Comparison of ENCODE assay signal across 11 cellular contexts in the genomic region with DNA sequence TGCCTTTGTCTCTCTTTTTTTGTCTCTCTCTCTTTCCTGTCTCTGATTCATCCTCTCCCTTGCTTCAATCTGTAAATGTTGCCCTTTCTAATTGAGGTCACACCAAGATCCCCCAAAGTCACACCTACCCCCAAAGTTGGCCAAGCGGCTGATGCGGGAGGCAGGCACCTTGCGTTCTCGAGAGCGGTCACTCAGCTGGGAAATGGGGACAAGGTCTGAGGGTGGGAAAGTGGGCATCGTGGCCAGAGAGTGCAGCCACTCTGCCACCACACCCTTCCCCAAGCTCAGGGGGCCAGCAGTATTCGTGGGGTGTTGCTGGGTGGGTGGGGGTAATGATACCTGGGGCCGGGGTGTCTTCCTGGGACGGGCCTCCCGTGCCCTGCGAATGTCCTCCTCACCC. TPM values are rescaled to one million over a fixed set of nuclear protein-coding genes. Genes with fewer than 3 reads are reported as not detected.
DNase-seq lines count a peak whose midpoint lies in the region; ATAC-seq, FAIRE-seq and TF ChIP-seq lines count a peak whose summit lies in the region.
"Had no signal": no experiment of that assay in that cellular context is flagged by ENCODE, and none has a peak within 500 bp of the region (broad histone marks: within the 10 kb centered on the region; RNA-seq: fewer than 3 reads in every experiment).

No MANE protein-coding gene starts in this region.

- no peak for TF ChIP-seq RAD21 in K562 (CRISPR knock-in tag; conservative IDR thresholded peaks at IDR 0.05 in 1 of 2, IDR thresholded peaks at IDR 0.05 in 1 of 2)

- H3K27me3 ChIP-seq in K562 (ENCODE audit: control insufficient read depth in 2 of 2, insufficient read depth in 2 of 2, low read length in 2 of 2) (no peaks in the 10 kb centered on the region), tibial artery (no peaks in the 10 kb centered on the region)
- H3K27me3 ChIP-seq: body of pancreas had no signal

- H3K4me3 ChIP-seq in K562 (no peak overlapping the region), mesodermal cell (ENCODE audit: extremely low read depth, insufficient read depth, low read length, poor library complexity, severe bottlenecking) (no peak overlapping the region), tibial artery (peak overlapping the region; percentile 78 to 81)
- H3K4me3 ChIP-seq: mucosa of descending colon had no signal

- H3K79me2 ChIP-seq in K562 (ENCODE audit: control insufficient read depth, insufficient read depth, low read length): peaks cover 32% of the 10 kb centered on the region

- DNase-seq in activated T-cell treated with anti-CD3 and anti-CD28 coated beads, Interleukin-2, amount 50 U/mL, for 4 hours: no peak
- no peak for DNase-seq in activated T-cell treated with anti-CD3 and anti-CD28 coated beads, Interleukin-2, amount 50 U/mL, for 48 hours
- DNase-seq in K562 (ENCODE audit: extremely low read depth in 1 of 4, low spot score in 3 of 4) (no peak), tibial artery (no peak), AML-193 (lab: John Stamatoyannopoulos, UW) (no peak), activated gamma-delta T cell treated with Interleukin-2 at 50 U/mL for 16 hours (no peak), NCI-H510A treated with DMSO at 0.1 percent for 48 hours (lab: John Stamatoyannopoulos, UW) (no peak)
- DNase-seq: body of pancreas had no signal

- peak overlapping the region in 1 of 2 experiments; percentile 90; a peak in 2 of 4 replicates for H3K9ac ChIP-seq in K562 (ENCODE audit: insufficient read depth in 1 of 2, low read depth in 2 of 2, low read length in 2 of 2)

- H3K36me3 Mint-ChIP-seq in activated T-cell treated with anti-CD3 and anti-CD28 coated beads, Interleukin-2, amount 50 U/mL, for 4 hours (ENCODE audit: insufficient read depth): peaks cover 13% of the 10 kb centered on the region

- no peak for FAIRE-seq in K562 (lab: Jason Lieb, UNC)
- FAIRE-seq: GM19239 had no signal

- no peaks in the 10 kb centered on the region for H3K9me1 ChIP-seq in K562 (ENCODE audit: control insufficient read depth, insufficient read depth, low read length)

- peaks cover 40% of the 10 kb centered on the region for H3K4me1 Mint-ChIP-seq in activated T-cell treated with anti-CD3 and anti-CD28 coated beads, Interleukin-2, amount 50 U/mL, for 4 hours (ENCODE audit: low read depth)

- no peak for TF ChIP-seq POLR2A in K562 (conservative IDR thresholded peaks at IDR 0.05)

- no peak for TF ChIP-seq CTCF in K562 (IDR thresholded peaks at IDR 0.05 in 2 of 3, conservative IDR thresholded peaks at IDR 0.05 in 1 of 3; ENCODE audit: insufficient read depth in 2 of 3, low read depth in 1 of 3, low read length in 3 of 3)
- TF ChIP-seq CTCF in tibial artery (IDR thresholded peaks at IDR 0.05): no peak

- TF ChIP-seq EP300 in K562 (IDR thresholded peaks at IDR 0.05; ENCODE audit: low read length): no peak

- 73% methylated on average over 8 of the region's 11 CpGs for WGBS in K562 (ENCODE audit: insufficient coverage, low coverage, missing lambda C conversion rate)
- no CpG with 5 or more reads among the region's 11 CpGs for WGBS in mesodermal cell (ENCODE audit: insufficient coverage in 2 of 2), 2 experiments

- ATAC-seq in activated T-cell treated with anti-CD3 and anti-CD28 coated beads, Interleukin-2, amount 50 U/mL, for 4 hours: no peak
- ATAC-seq in K562: no peak
- ATAC-seq: body of pancreas, mucosa of descending colon had no signal

- no peaks in the 10 kb centered on the region for H3K9me3 Mint-ChIP-seq in activated T-cell treated with anti-CD3 and anti-CD28 coated beads, Interleukin-2, amount 50 U/mL, for 4 hours

- BruUV-seq in K562 (replicated peaks; lab: Mats Ljungman, UMichigan): no TSS peak

- POLR2A ChIA-PET in K562 (lab: Yijun Ruan, JAX): no interaction called here

- CTCF ChIA-PET in K562 (lab: Yijun Ruan, JAX; ENCODE audit: low intra/inter-chr PET ratio): no interaction called here

- H3K9me3 ChIP-seq in K562 (replicated peaks; ENCODE audit: control insufficient read depth, insufficient read depth, low read depth, low read length) (no peaks in the 10 kb centered on the region), mesodermal cell (ENCODE audit: control insufficient read depth, low read length) (no peaks in the 10 kb centered on the region), tibial artery (no peaks in the 10 kb centered on the region)
- H3K9me3 ChIP-seq: body of pancreas, mucosa of descending colon had no signal

- H3K27me3 Mint-ChIP-seq in activated T-cell treated with anti-CD3 and anti-CD28 coated beads, Interleukin-2, amount 50 U/mL, for 4 hours (ENCODE audit: low read depth): no peaks in the 10 kb centered on the region

- peaks cover 23% of the 10 kb centered on the region; the same call in 2 of the 3 replicates for H3K36me3 ChIP-seq in K562 (ENCODE audit: control insufficient read depth, insufficient read depth, low read length)
- peaks cover 31% of the 10 kb centered on the region for H3K36me3 ChIP-seq in mesodermal cell (ENCODE audit: control insufficient read depth, insufficient read depth, low read length)
- H3K36me3 ChIP-seq in tibial artery: peaks cover 0 to 34% (median 19%) of the 10 kb centered on the region in 3 donors

- H3K4me1 ChIP-seq in K562 (replicated peaks in 1 of 2; ENCODE audit: control insufficient read depth in 2 of 2, insufficient read depth in 2 of 2, low read length in 2 of 2) (peaks cover 17 to 45% of the 10 kb centered on the region in 2 experiments), mesodermal cell (ENCODE audit: control insufficient read depth, insufficient read depth, low read length, poor library complexity, severe bottlenecking) (peaks cover 12% of the 10 kb centered on the region), tibial artery (peaks cover 0 to 35% (median 21%) of the 10 kb centered on the region in 4 donors)

- H2AFZ ChIP-seq in K562 (ENCODE audit: low read depth, low read length): no peak overlapping the region

- peak overlapping the region; percentile 89 for H3K4me3 Mint-ChIP-seq in activated T-cell treated with anti-CD3 and anti-CD28 coated beads, Interleukin-2, amount 50 U/mL, for 4 hours

- no peaks in the 10 kb centered on the region for H4K20me1 ChIP-seq in K562 (replicated peaks; ENCODE audit: control insufficient read depth, insufficient read depth, low read length)

- in situ Hi-C loops in K562 (cut with MboI): no loop called here

- H3K4me2 ChIP-seq in K562 (ENCODE audit: insufficient read depth, low read length): peak overlapping the region; percentile 93

- intact Hi-C loops in K562 (cut with micrococcal nuclease): no loop called here
- intact Hi-C loops in tibial artery (cut with DNase I; ENCODE audit: low total_unique reads): loop anchor here (2.0 kb wide), 1 partner anchor 23 kb away; a partner anchor contains a TSS

- H3K27ac ChIP-seq in K562 (ENCODE audit: extremely low read depth, low read depth, low read length): no peak overlapping the region; the same call in 2 of the 3 replicates
- H3K27ac ChIP-seq in mesodermal cell (ENCODE audit: low read depth, low read length, severe bottlenecking): peak overlapping the region; percentile 99
- H3K27ac ChIP-seq in tibial artery: peak overlapping the region; percentile 96 to 97

RNA-seq across cellular contexts. Expression of a gene that starts 2.7 kb away (rescaled TPM):
- 10 to 100 TPM; 18.7 to 21.3 (median 18.9) TPM for total RNA-seq in activated T-cell treated with anti-CD3 and anti-CD28 coated beads, Interleukin-2, amount 50 U/mL, for 4 hours
- 33.1 and 73.6 TPM in 2 replicates for total RNA-seq in K562 (2011; cell fraction: chromatin; rRNA removed; ENCODE audit: low replicate concordance)
- total RNA-seq in K562 (2011; cell fraction: nucleolus; rRNA removed): 54.3 and 55.7 TPM in 2 replicates
- total RNA-seq in K562 (2011; cell fraction: nucleoplasm; rRNA removed): 43.2 and 52.2 TPM in 2 replicates
- total RNA-seq in K562 (2014; rRNA removed) (18.3 and 20.0 TPM in 2 replicates), K562 (2014; rRNA removed; fragmentation: Illumina TruSeq; extraction: Trizol) (5.2 and 5.5 TPM in 2 replicates), K562 (2015; rRNA removed; fragmentation: Illumina TruSeq; extraction: Trizol) (12.9 and 13.6 TPM in 2 replicates), K562 (2021) (24.0 and 27.2 TPM in 2 replicates)
- polyA plus RNA-seq in K562 (2011; rRNA removed) (14.4 and 17.6 TPM in 2 replicates), K562 (2014; fragmentation: Illumina TruSeq; extraction: Trizol) (7.2 and 15.7 TPM in 2 replicates), K562 (2014; fragmentation: Nextera tagmentation; extraction: Ambion mirVana) (under 1 TPM; 0.41 to 0.51 TPM), K562 (2014; rRNA removed) (26.5 and 32.3 TPM in 2 replicates)
- 19.5 and 37.8 TPM in 2 replicates for polyA plus RNA-seq in K562 (2011; cell fraction: cytosol; rRNA removed)
- 55.8 and 89.2 TPM in 2 replicates for polyA plus RNA-seq in K562 (2011; cell fraction: nucleus; rRNA removed)
- 16.4 and 27.2 TPM in 2 replicates for polyA plus RNA-seq in K562 (2012)
- 7.3 and 13.0 TPM in 2 replicates for polyA minus RNA-seq in K562 (2011; rRNA and poly(A)+ RNA removed)
- polyA minus RNA-seq in K562 (2011; cell fraction: cytosol; rRNA and poly(A)+ RNA removed): 15.0 and 15.7 TPM in 2 replicates
- 25.1 and 25.8 TPM in 2 replicates for polyA minus RNA-seq in K562 (2011; cell fraction: nucleus; rRNA and poly(A)+ RNA removed)
- polyA plus RNA-seq in mesodermal cell (2013, experiment 1 of 2): 28.6 TPM
- polyA plus RNA-seq in mesodermal cell (2013, experiment 2 of 2): 31.7 TPM

RNA-seq across cellular contexts. Expression of a gene that starts 3.0 kb away (rescaled TPM):
- 1 to 10 TPM; 6.9 to 8.2 (median 8.2) TPM for total RNA-seq in activated T-cell treated with anti-CD3 and anti-CD28 coated beads, Interleukin-2, amount 50 U/mL, for 4 hours
- 7.8 and 24.0 TPM in 2 replicates for total RNA-seq in K562 (2011; cell fraction: chromatin; rRNA removed; ENCODE audit: low replicate concordance)
- total RNA-seq in K562 (2011; cell fraction: nucleolus; rRNA removed): 14.8 and 15.4 TPM in 2 replicates
- 8.1 and 11.3 TPM in 2 replicates for total RNA-seq in K562 (2011; cell fraction: nucleoplasm; rRNA removed)
- total RNA-seq in K562 (2014; rRNA removed) (7.4 and 8.7 TPM in 2 replicates), K562 (2014; rRNA removed; fragmentation: Illumina TruSeq; extraction: Trizol) (3.4 and 4.0 TPM in 2 replicates), K562 (2015; rRNA removed; fragmentation: Illumina TruSeq; extraction: Trizol) (4.7 and 5.1 TPM in 2 replicates), K562 (2021) (9.0 and 9.3 TPM in 2 replicates)
- polyA plus RNA-seq in K562 (2011; rRNA removed) (6.0 and 6.1 TPM in 2 replicates), K562 (2014; fragmentation: Illumina TruSeq; extraction: Trizol) (5.8 and 6.6 TPM in 2 replicates), K562 (2014; fragmentation: Nextera tagmentation; extraction: Ambion mirVana) (under 1 TPM; 0.08 to 0.22 TPM), K562 (2014; rRNA removed) (6.4 and 8.9 TPM in 2 replicates)
- 6.4 and 8.6 TPM in 2 replicates for polyA plus RNA-seq in K562 (2011; cell fraction: cytosol; rRNA removed)
- polyA plus RNA-seq in K562 (2011; cell fraction: nucleus; rRNA removed): 5.3 and 9.3 TPM in 2 replicates
- polyA plus RNA-seq in K562 (2012): 6.0 and 10.0 TPM in 2 replicates
- polyA minus RNA-seq in K562 (2011; rRNA and poly(A)+ RNA removed): 7.3 and 9.6 TPM in 2 replicates
- 3.9 and 6.0 TPM in 2 replicates for polyA minus RNA-seq in K562 (2011; cell fraction: cytosol; rRNA and poly(A)+ RNA removed)
- 4.3 and 4.7 TPM in 2 replicates for polyA minus RNA-seq in K562 (2011; cell fraction: nucleus; rRNA and poly(A)+ RNA removed)
- polyA plus RNA-seq in mesodermal cell (2013, experiment 1 of 2): 11.5 TPM
- 9.0 TPM for polyA plus RNA-seq in mesodermal cell (2013, experiment 2 of 2)

RNA-seq across cellular contexts. Expression of a gene that starts 23.5 kb away (rescaled TPM):
- 10 to 100 TPM; 13.8 to 17.1 (median 16.7) TPM for total RNA-seq in activated T-cell treated with anti-CD3 and anti-CD28 coated beads, Interleukin-2, amount 50 U/mL, for 4 hours
- total RNA-seq in K562 (2011; cell fraction: chromatin; rRNA removed; ENCODE audit: low replicate concordance): 39.2 and 53.7 TPM in 2 replicates
- 24.0 and 29.3 TPM in 2 replicates for total RNA-seq in K562 (2011; cell fraction: nucleolus; rRNA removed)
- total RNA-seq in K562 (2011; cell fraction: nucleoplasm; rRNA removed): 33.8 and 65.4 TPM in 2 replicates
- total RNA-seq in K562 (2014; rRNA removed) (10.3 and 12.2 TPM in 2 replicates), K562 (2014; rRNA removed; fragmentation: Illumina TruSeq; extraction: Trizol) (3.0 TPM in 2 replicates), K562 (2015; rRNA removed; fragmentation: Illumina TruSeq; extraction: Trizol) (5.0 and 5.7 TPM in 2 replicates), K562 (2021) (38.6 and 41.5 TPM in 2 replicates)
- polyA plus RNA-seq in K562 (2011; rRNA removed) (6.6 and 9.2 TPM in 2 replicates), K562 (2014; fragmentation: Illumina TruSeq; extraction: Trizol) (9.0 and 13.7 TPM in 2 replicates), K562 (2014; fragmentation: Nextera tagmentation; extraction: Ambion mirVana) (under 1 TPM; 0.39 to 0.63 TPM), K562 (2014; rRNA removed) (16.1 and 18.8 TPM in 2 replicates)
- 6.5 and 15.8 TPM in 2 replicates for polyA plus RNA-seq in K562 (2011; cell fraction: cytosol; rRNA removed)
- 20.5 and 36.4 TPM in 2 replicates for polyA plus RNA-seq in K562 (2011; cell fraction: nucleus; rRNA removed)
- 12.7 and 13.9 TPM in 2 replicates for polyA plus RNA-seq in K562 (2012)
- polyA minus RNA-seq in K562 (2011; rRNA and poly(A)+ RNA removed): 14.8 and 16.7 TPM in 2 replicates
- polyA minus RNA-seq in K562 (2011; cell fraction: cytosol; rRNA and poly(A)+ RNA removed): 4.8 and 6.4 TPM in 2 replicates
- 7.8 and 8.3 TPM in 2 replicates for polyA minus RNA-seq in K562 (2011; cell fraction: nucleus; rRNA and poly(A)+ RNA removed)
- polyA plus RNA-seq in mesodermal cell (2013, experiment 1 of 2): 28.6 TPM
- 28.4 TPM for polyA plus RNA-seq in mesodermal cell (2013, experiment 2 of 2)

RNA-seq across cellular contexts. Expression of a gene that starts 36.3 kb away (rescaled TPM):
- 10 to 100 TPM in 1 of 3 donors, 1 to 10 TPM in 2; 7.4 to 11.4 (median 7.7) TPM for total RNA-seq in activated T-cell treated with anti-CD3 and anti-CD28 coated beads, Interleukin-2, amount 50 U/mL, for 4 hours
- total RNA-seq in K562 (2011; cell fraction: chromatin; rRNA removed; ENCODE audit: low replicate concordance): 17.6 and 35.1 TPM in 2 replicates
- total RNA-seq in K562 (2011; cell fraction: nucleolus; rRNA removed): 16.7 and 18.3 TPM in 2 replicates
- 22.2 and 28.6 TPM in 2 replicates for total RNA-seq in K562 (2011; cell fraction: nucleoplasm; rRNA removed)
- total RNA-seq in K562 (2014; rRNA removed) (2.3 and 3.3 TPM in 2 replicates), K562 (2014; rRNA removed; fragmentation: Illumina TruSeq; extraction: Trizol) (1.7 and 2.0 TPM in 2 replicates), K562 (2015; rRNA removed; fragmentation: Illumina TruSeq; extraction: Trizol) (1.7 and 2.9 TPM in 2 replicates), K562 (2021) (14.4 and 16.6 TPM in 2 replicates)
- polyA plus RNA-seq in K562 (2011; rRNA removed) (4.9 and 12.9 TPM in 2 replicates), K562 (2014; fragmentation: Illumina TruSeq; extraction: Trizol) (12.8 and 13.1 TPM in 2 replicates), K562 (2014; fragmentation: Nextera tagmentation; extraction: Ambion mirVana) (1 to 10 TPM; 4.8 to 5.1 TPM), K562 (2014; rRNA removed) (7.5 and 8.5 TPM in 2 replicates)
- polyA plus RNA-seq in K562 (2011; cell fraction: cytosol; rRNA removed): 10.8 and 11.7 TPM in 2 replicates
- 28.9 and 39.1 TPM in 2 replicates for polyA plus RNA-seq in K562 (2011; cell fraction: nucleus; rRNA removed)
- polyA plus RNA-seq in K562 (2012): 14.9 and 28.4 TPM in 2 replicates
- polyA minus RNA-seq in K562 (2011; rRNA and poly(A)+ RNA removed): 3.5 and 4.1 TPM in 2 replicates
- polyA minus RNA-seq in K562 (2011; cell fraction: cytosol; rRNA and poly(A)+ RNA removed): 12.6 and 20.3 TPM in 2 replicates
- polyA minus RNA-seq in K562 (2011; cell fraction: nucleus; rRNA and poly(A)+ RNA removed): 3.8 and 7.0 TPM in 2 replicates
- polyA plus RNA-seq in mesodermal cell (2013, experiment 1 of 2): 17.0 TPM
- 18.0 TPM for polyA plus RNA-seq in mesodermal cell (2013, experiment 2 of 2)

RNA-seq across cellular contexts. Expression of a gene that starts 37.1 kb away (rescaled TPM):
- total RNA-seq in activated T-cell treated with anti-CD3 and anti-CD28 coated beads, Interleukin-2, amount 50 U/mL, for 4 hours: 100 to 1,000 TPM; 213 to 234 (median 219) TPM
- total RNA-seq in K562 (2011; cell fraction: chromatin; rRNA removed; ENCODE audit: low replicate concordance): 98.7 and 181 TPM in 2 replicates
- 171 and 186 TPM in 2 replicates for total RNA-seq in K562 (2011; cell fraction: nucleolus; rRNA removed)
- total RNA-seq in K562 (2011; cell fraction: nucleoplasm; rRNA removed): 154 and 155 TPM in 2 replicates
- 311 and 436 TPM in 2 replicates for total RNA-seq in K562 (2014; rRNA removed)
- total RNA-seq in K562 (2014; rRNA removed; fragmentation: Illumina TruSeq; extraction: Trizol): 83.8 and 106 TPM in 2 replicates
- 130 and 150 TPM in 2 replicates for total RNA-seq in K562 (2015; rRNA removed; fragmentation: Illumina TruSeq; extraction: Trizol)
- 185 and 193 TPM in 2 replicates for total RNA-seq in K562 (2021)
- 230 and 371 TPM in 2 replicates for polyA plus RNA-seq in K562 (2011; rRNA removed)
- polyA plus RNA-seq in K562 (2011; cell fraction: cytosol; rRNA removed): 179 and 223 TPM in 2 replicates
- polyA plus RNA-seq in K562 (2011; cell fraction: nucleus; rRNA removed): 665 and 764 TPM in 2 replicates
- 170 and 298 TPM in 2 replicates for polyA plus RNA-seq in K562 (2012)
- polyA plus RNA-seq in K562 (2014; fragmentation: Illumina TruSeq; extraction: Trizol): 205 and 262 TPM in 2 replicates
- 10 to 100 TPM; 16.3 to 24.7 TPM for polyA plus RNA-seq in K562 (2014; fragmentation: Nextera tagmentation; extraction: Ambion mirVana)
- polyA plus RNA-seq in K562 (2014; rRNA removed): 210 and 224 TPM in 2 replicates
- 186 and 256 TPM in 2 replicates for polyA minus RNA-seq in K562 (2011; rRNA and poly(A)+ RNA removed)
- 217 TPM in 2 replicates for polyA minus RNA-seq in K562 (2011; cell fraction: cytosol; rRNA and poly(A)+ RNA removed)
- 65.8 and 91.3 TPM in 2 replicates for polyA minus RNA-seq in K562 (2011; cell fraction: nucleus; rRNA and poly(A)+ RNA removed)
- polyA plus RNA-seq in mesodermal cell (2013, experiment 1 of 2): 157 TPM
- 138 TPM for polyA plus RNA-seq in mesodermal cell (2013, experiment 2 of 2)

Comparison
In these comparisons a context has a peak if more than half of its experiments do, and no peak if none do; other contexts are left out.
1. H3K4me3 ChIP-seq: peak in tibial artery (2 of 2); none in K562 (single experiment) and mesodermal cell (single experiment).